ENCODE assay signal across 14 cellular contexts in genomic region chrX:71632923-71633657, GRCh38. TPM values are rescaled to one million over a fixed set of nuclear protein-coding genes. Genes with fewer than 3 reads are reported as not detected.
DNase-seq lines count a peak whose midpoint lies in the region; ATAC-seq and TF ChIP-seq lines count a peak whose summit lies in the region.
"Had no signal": no experiment of that assay in that cellular context is flagged by ENCODE, and none has a peak within 500 bp of the region (broad histone marks: within the 10 kb centered on the region; RNA-seq: fewer than 3 reads in every experiment).

No MANE protein-coding gene starts in this region.

- no peaks in the 10 kb centered on the region for H3K79me2 ChIP-seq in OCI-LY7 (ENCODE audit: insufficient read depth, low read depth, low read length)

- H3K9me3 ChIP-seq in OCI-LY7 (ENCODE audit: low read length), result no peaks in the 10 kb centered on the region
- H3K9me3 ChIP-seq: ovary had no signal

- H3K4me2 ChIP-seq in OCI-LY7 (ENCODE audit: low read length), result no peak overlapping the region

- H3K4me3 ChIP-seq in OCI-LY7 (ENCODE audit: low read depth, low read length, poor library complexity, severe bottlenecking), result no peak overlapping the region
- H3K4me3 ChIP-seq: ovary had no signal

- H3K4me1 ChIP-seq in OCI-LY7 (ENCODE audit: insufficient read depth, low read length, poor library complexity, severe bottlenecking), result peaks cover 36% of the 10 kb centered on the region

- no peaks in the 10 kb centered on the region for H4K20me1 ChIP-seq in OCI-LY7 (ENCODE audit: insufficient read depth, low read length)

- peak; percentile 75 for DNase-seq in NCI-H510A treated with DMSO at 0.1 percent for 48 hours (lab: John Stamatoyannopoulos, UW)
- no peak for DNase-seq in stimulated activated effector memory CD8-positive, alpha-beta T cell treated with anti-CD3 and anti-CD28 coated beads, Interleukin-12 subunit alpha, Interleukin-12 subunit beta, amount 100 ng/mL, for 72 hours (ENCODE audit: low spot score in 2 of 2)
- no peak for DNase-seq in LoVo (ENCODE audit: low spot score)
- DNase-seq in OCI-LY7 (ENCODE audit: low spot score), result no peak
- DNase-seq: Calu3; Kasumi-1; mesendoderm; ovary; stimulated activated naive CD4-positive, alpha-beta T cell treated with Interleukin-2 at 50 U/mL for 16 hours had no signal

- POLR2A ChIA-PET in OCI-LY7 (lab: Charles Lee), result no interaction called here

- H3K9me3 Mint-ChIP-seq in stimulated activated effector memory CD8-positive, alpha-beta T cell treated with anti-CD3 and anti-CD28 coated beads, Interleukin-12 subunit alpha, Interleukin-12 subunit beta, amount 100 ng/mL, for 72 hours, result no peaks in the 10 kb centered on the region
- H3K9me3 Mint-ChIP-seq: activated T-helper 1 cell treated with anti-CD3 and anti-CD28 coated beads, Interleukin-12 subunit alpha, Interleukin-12 subunit beta, Interleukin-2, Interleukin-4 antibody, amounts not matched to agents 30 ng/mL and 10 ng/mL and 1 ng/mL, durations not matched to agents 14 hours and 24 hours and 36 hours had no signal

- ATAC-seq in GM19397 (IDR thresholded peaks at IDR 0.05; ENCODE audit: unreplicated experiment) (peak; percentile 52), HG03196 (IDR thresholded peaks at IDR 0.05; ENCODE audit: unreplicated experiment) (peak; percentile 43), GM21825 (IDR thresholded peaks at IDR 0.05; ENCODE audit: unreplicated experiment) (no peak)
- ATAC-seq in stimulated activated effector memory CD8-positive, alpha-beta T cell treated with anti-CD3 and anti-CD28 coated beads, Interleukin-12 subunit alpha, Interleukin-12 subunit beta, amount 100 ng/mL, for 72 hours, result no peak
- ATAC-seq: activated CD4-positive, CD25-positive, alpha-beta regulatory T cell treated with anti-CD3 and anti-CD28 coated beads, Interleukin-2, amount 50 U/mL, for 24 hours had no signal

- CTCF ChIA-PET in OCI-LY7 (lab: Charles Lee; ENCODE audit: unreplicated experiment), result no interaction called here

- no peaks in the 10 kb centered on the region for H3K36me3 ChIP-seq in OCI-LY7 (ENCODE audit: insufficient read depth, low read length)
- H3K36me3 ChIP-seq: ovary had no signal

- no peak for TF ChIP-seq CTCF in OCI-LY7 (conservative IDR thresholded peaks at IDR 0.05; ENCODE audit: low read length)

- no peak overlapping the region for H3K4me3 Mint-ChIP-seq in stimulated activated effector memory CD8-positive, alpha-beta T cell treated with anti-CD3 and anti-CD28 coated beads, Interleukin-12 subunit alpha, Interleukin-12 subunit beta, amount 100 ng/mL, for 72 hours
- H3K4me3 Mint-ChIP-seq: activated T-helper 1 cell treated with anti-CD3 and anti-CD28 coated beads, Interleukin-12 subunit alpha, Interleukin-12 subunit beta, Interleukin-2, Interleukin-4 antibody, amounts not matched to agents 30 ng/mL and 10 ng/mL and 1 ng/mL, durations not matched to agents 14 hours and 24 hours and 36 hours had no signal

- H3K27ac Mint-ChIP-seq in stimulated activated effector memory CD8-positive, alpha-beta T cell treated with anti-CD3 and anti-CD28 coated beads, Interleukin-12 subunit alpha, Interleukin-12 subunit beta, amount 100 ng/mL, for 72 hours, result peak overlapping the region; percentile 23
- H3K27ac Mint-ChIP-seq: activated T-helper 1 cell treated with anti-CD3 and anti-CD28 coated beads, Interleukin-12 subunit alpha, Interleukin-12 subunit beta, Interleukin-2, Interleukin-4 antibody, amounts not matched to agents 30 ng/mL and 10 ng/mL and 1 ng/mL, durations not matched to agents 14 hours and 24 hours and 36 hours had no signal

- H3K27ac ChIP-seq in OCI-LY7 (ENCODE audit: low read depth, low read length, poor library complexity, severe bottlenecking), result no peak overlapping the region
- H3K27ac ChIP-seq: ovary had no signal

- H2AFZ ChIP-seq in OCI-LY7 (ENCODE audit: low read length), result no peak overlapping the region

- no peaks in the 10 kb centered on the region for H3K9me2 ChIP-seq in OCI-LY7 (ENCODE audit: insufficient read depth, low read length)

- H3K4me1 Mint-ChIP-seq in stimulated activated effector memory CD8-positive, alpha-beta T cell treated with anti-CD3 and anti-CD28 coated beads, Interleukin-12 subunit alpha, Interleukin-12 subunit beta, amount 100 ng/mL, for 72 hours, result peaks cover 10% of the 10 kb centered on the region

- no peaks in the 10 kb centered on the region for H3K36me3 Mint-ChIP-seq in stimulated activated effector memory CD8-positive, alpha-beta T cell treated with anti-CD3 and anti-CD28 coated beads, Interleukin-12 subunit alpha, Interleukin-12 subunit beta, amount 100 ng/mL, for 72 hours

- intact Hi-C loops in OCI-LY7 (cut with micrococcal nuclease; ENCODE audit: unreplicated experiment), result no loop called here

- BruUV-seq in OCI-LY7 (replicated peaks; lab: Mats Ljungman, UMichigan), result no TSS peak

RNA-seq across cellular contexts. Expression of gene CXCR3, which starts 14.8 kb away (rescaled TPM):
- total RNA-seq in OCI-LY7 (2014; rRNA removed; shearing (Covaris generic)), result not detected in 2 replicates
- total RNA-seq in OCI-LY7 (2022), result not detected in 2 replicates
- total RNA-seq: Calu3 had no signal

RNA-seq across cellular contexts. Expression of gene GCNA, which starts 54.9 kb away (rescaled TPM):
- total RNA-seq in OCI-LY7 (2014; rRNA removed; shearing (Covaris generic)), result 2.0 and 2.1 TPM in 2 replicates
- 3.9 and 4.2 TPM in 2 replicates for total RNA-seq in OCI-LY7 (2022)

Comparison
In these comparisons a context has a peak if more than half of its experiments do, and no peak if none do; other contexts are left out.
1. ATAC-seq: peak in GM19397 (single experiment) and HG03196 (single experiment); none in stimulated activated effector memory CD8-positive, alpha-beta T cell treated with anti-CD3 and anti-CD28 coated beads, Interleukin-12 subunit alpha, Interleukin-12 subunit beta, amount 100 ng/mL, for 72 hours (single experiment) and GM21825 (single experiment).